ENCODE assay signal across 15 cellular contexts in genomic region chr3:78048698-78049097, GRCh38.
DNase-seq lines count a peak whose midpoint lies in the region; ATAC-seq, FAIRE-seq and TF ChIP-seq lines count a peak whose summit lies in the region.
"Had no signal": no experiment of that assay in that cellular context is flagged by ENCODE, and none has a peak within 500 bp of the region (broad histone marks: within the 10 kb centered on the region; RNA-seq: fewer than 3 reads in every experiment).

No MANE protein-coding gene starts in this region.

- no peak for ATAC-seq in activated naive CD8-positive, alpha-beta T cell treated with anti-CD3 and anti-CD28 coated beads, Interleukin-2, amount 10 ng/mL, durations not matched to agents 7 days and 5 days (ENCODE audit: low read depth)
- ATAC-seq: naive thymus-derived CD8-positive, alpha-beta T cell had no signal

- no peak overlapping the region for H3K14ac ChIP-seq in trophoblast cell (ENCODE audit: low read length)

- no peaks in the 10 kb centered on the region for H3K36me3 Mint-ChIP-seq in activated naive CD8-positive, alpha-beta T cell treated with anti-CD3 and anti-CD28 coated beads, Interleukin-2, amount 10 ng/mL, durations not matched to agents 7 days and 5 days
- no peaks in the 10 kb centered on the region for H3K36me3 Mint-ChIP-seq in activated naive CD8-positive, alpha-beta T cell treated with anti-CD3 and anti-CD28 coated beads for 36 hours
- H3K36me3 Mint-ChIP-seq: naive thymus-derived CD8-positive, alpha-beta T cell had no signal

- H2AK5ac ChIP-seq in trophoblast cell (ENCODE audit: low read length) = no peak overlapping the region

- H3K9me2 ChIP-seq in SU-DHL-6 (replicated peaks; ENCODE audit: insufficient read depth, low read length) = no peaks in the 10 kb centered on the region

- no peaks in the 10 kb centered on the region for H3K4me1 ChIP-seq in small intestine (ENCODE audit: control insufficient read depth in 2 of 2, insufficient read depth in 1 of 2, low read depth in 1 of 2, low read length in 1 of 2)
- H3K4me1 ChIP-seq in trophoblast cell (ENCODE audit: control insufficient read depth in 1 of 2, insufficient read depth in 2 of 2, low read length in 2 of 2) = no peaks in the 10 kb centered on the region

- H3F3A ChIP-seq in SU-DHL-6 (ENCODE audit: insufficient read depth) = no peaks in the 10 kb centered on the region

- peak overlapping the region; percentile 59 for H3K4me3 Mint-ChIP-seq in activated naive CD8-positive, alpha-beta T cell treated with anti-CD3 and anti-CD28 coated beads, Interleukin-2, amount 10 ng/mL, durations not matched to agents 7 days and 5 days
- H3K4me3 Mint-ChIP-seq in activated naive CD8-positive, alpha-beta T cell treated with anti-CD3 and anti-CD28 coated beads for 36 hours = no peak overlapping the region
- H3K4me3 Mint-ChIP-seq: activated T-cell treated with anti-CD3 and anti-CD28 coated beads, Interleukin-2, amount 50 U/mL, for 24 hours; naive thymus-derived CD8-positive, alpha-beta T cell had no signal

- no peak overlapping the region for H4K12ac ChIP-seq in trophoblast cell (ENCODE audit: low read depth, low read length)

- H3K23ac ChIP-seq in trophoblast cell (ENCODE audit: low read length) = no peak overlapping the region

- peaks cover 4% of the 10 kb centered on the region for H3K9me3 Mint-ChIP-seq in activated naive CD8-positive, alpha-beta T cell treated with anti-CD3 and anti-CD28 coated beads, Interleukin-2, amount 10 ng/mL, durations not matched to agents 7 days and 5 days
- H3K9me3 Mint-ChIP-seq in activated naive CD8-positive, alpha-beta T cell treated with anti-CD3 and anti-CD28 coated beads for 36 hours = peaks cover 4% of the 10 kb centered on the region

- H2AFZ ChIP-seq in SU-DHL-6 (ENCODE audit: low read depth, low read length, severe bottlenecking) = no peak overlapping the region
- H2AFZ ChIP-seq in trophoblast cell (ENCODE audit: insufficient read depth, low read length, poor library complexity) = no peak overlapping the region
- H2AFZ ChIP-seq: hepatocyte had no signal

- H3K4me1 Mint-ChIP-seq in activated naive CD8-positive, alpha-beta T cell treated with anti-CD3 and anti-CD28 coated beads, Interleukin-2, amount 10 ng/mL, durations not matched to agents 7 days and 5 days = peaks cover 2% of the 10 kb centered on the region
- H3K4me1 Mint-ChIP-seq in activated naive CD8-positive, alpha-beta T cell treated with anti-CD3 and anti-CD28 coated beads for 36 hours = no peaks in the 10 kb centered on the region
- H3K4me1 Mint-ChIP-seq: naive thymus-derived CD8-positive, alpha-beta T cell had no signal

- H2BK5ac ChIP-seq in trophoblast cell (ENCODE audit: low read depth, low read length, poor library complexity) = no peak overlapping the region

- intact Hi-C loops in posterior cingulate gyrus (cut with DNase I) = no loop called here

- H3K4me2 ChIP-seq in SU-DHL-6 (ENCODE audit: low read depth, low read length, poor library complexity, severe bottlenecking) (peak overlapping the region; percentile 15), trophoblast cell (ENCODE audit: low read length) (no peak overlapping the region)
- H3K4me2 ChIP-seq: hepatocyte had no signal

- no peak overlapping the region for H3K27ac Mint-ChIP-seq in activated naive CD8-positive, alpha-beta T cell treated with anti-CD3 and anti-CD28 coated beads, Interleukin-2, amount 10 ng/mL, durations not matched to agents 7 days and 5 days
- no peak overlapping the region for H3K27ac Mint-ChIP-seq in activated naive CD8-positive, alpha-beta T cell treated with anti-CD3 and anti-CD28 coated beads for 36 hours
- H3K27ac Mint-ChIP-seq: activated T-cell treated with anti-CD3 and anti-CD28 coated beads, Interleukin-2, amount 50 U/mL, for 24 hours; naive thymus-derived CD8-positive, alpha-beta T cell had no signal

- H3K79me1 ChIP-seq in trophoblast cell (ENCODE audit: low read length) = no peaks in the 10 kb centered on the region

- H3K27ac ChIP-seq in SU-DHL-6 (ENCODE audit: low read depth, low read length) (no peak overlapping the region), small intestine (ENCODE audit: low read depth in 1 of 2, low read length in 1 of 2) (no peak overlapping the region), trophoblast cell (ENCODE audit: low read depth, low read length) (no peak overlapping the region)
- H3K27ac ChIP-seq: coronary artery, hepatocyte, HL-60, left ventricle myocardium inferior, thoracic aorta had no signal

- H3K9me3 ChIP-seq in SU-DHL-6 (ENCODE audit: insufficient read depth, low read length) (no peaks in the 10 kb centered on the region), small intestine (ENCODE audit: control insufficient read depth, low read depth) (no peaks in the 10 kb centered on the region), trophoblast cell (ENCODE audit: insufficient read depth, low read depth, low read length) (no peaks in the 10 kb centered on the region)
- H3K9me3 ChIP-seq: left ventricle myocardium inferior, thoracic aorta had no signal

- 6 to 33% (median 23%) methylated on average over 3 of the region's 3 CpGs for WGBS in small intestine, 3 donors
- WGBS in trophoblast cell (ENCODE audit: extremely low coverage, insufficient coverage, insufficient read length) = no CpG with 5 or more reads among the region's 3 CpGs

- no peak overlapping the region for H2BK120ac ChIP-seq in trophoblast cell (ENCODE audit: insufficient read depth, low read length, poor library complexity)

- H3K79me2 ChIP-seq in SU-DHL-6 (ENCODE audit: insufficient read depth, low read length) = no peaks in the 10 kb centered on the region
- no peaks in the 10 kb centered on the region for H3K79me2 ChIP-seq in trophoblast cell (ENCODE audit: control insufficient read depth, insufficient read depth, low read length, poor library complexity)
- H3K79me2 ChIP-seq: hepatocyte had no signal

- H3K9ac ChIP-seq in SU-DHL-6 (ENCODE audit: low read length) (no peak overlapping the region), trophoblast cell (ENCODE audit: low read length) (no peak overlapping the region)

- DNase-seq in activated naive CD8-positive, alpha-beta T cell treated with anti-CD3 and anti-CD28 coated beads, Interleukin-2, amount 10 ng/mL, durations not matched to agents 7 days and 5 days = no peak
- DNase-seq in activated naive CD8-positive, alpha-beta T cell treated with anti-CD3 and anti-CD28 coated beads for 36 hours = no peak
- DNase-seq in HPDE6-E6E7 (ENCODE audit: extremely low spot score) (peak; percentile 2), small intestine (peak; percentile 29), NCI-H2227 treated with DMSO at 0.1 percent for 48 hours (lab: John Stamatoyannopoulos, UW) (no peak), posterior cingulate gyrus (no peak), trophoblast cell (no peak)
- DNase-seq: activated T-cell treated with anti-CD3 and anti-CD28 coated beads, Interleukin-2, amount 50 U/mL, for 24 hours; left ventricle myocardium inferior; naive thymus-derived CD8-positive, alpha-beta T cell had no signal

- H3K36me3 ChIP-seq in SU-DHL-6 (ENCODE audit: low read length) = no peaks in the 10 kb centered on the region
- H3K36me3 ChIP-seq in small intestine (ENCODE audit: control insufficient read depth in 2 of 2, insufficient read depth in 2 of 2, low read length in 2 of 2) = no peaks in the 10 kb centered on the region
- no peaks in the 10 kb centered on the region for H3K36me3 ChIP-seq in trophoblast cell (ENCODE audit: control insufficient read depth in 1 of 2, insufficient read depth in 2 of 2, low read length in 2 of 2)
- H3K36me3 ChIP-seq: left ventricle myocardium inferior, thoracic aorta had no signal

- no peak overlapping the region for H3K18ac ChIP-seq in trophoblast cell (ENCODE audit: low read length)

- H3K27me3 Mint-ChIP-seq in activated naive CD8-positive, alpha-beta T cell treated with anti-CD3 and anti-CD28 coated beads, Interleukin-2, amount 10 ng/mL, durations not matched to agents 7 days and 5 days = no peaks in the 10 kb centered on the region
- no peaks in the 10 kb centered on the region for H3K27me3 Mint-ChIP-seq in activated naive CD8-positive, alpha-beta T cell treated with anti-CD3 and anti-CD28 coated beads for 36 hours
- H3K27me3 Mint-ChIP-seq: activated T-cell treated with anti-CD3 and anti-CD28 coated beads, Interleukin-2, amount 50 U/mL, for 24 hours; naive thymus-derived CD8-positive, alpha-beta T cell had no signal

- POLR2A ChIA-PET in activated naive CD8-positive, alpha-beta T cell treated with anti-CD3 and anti-CD28 coated beads, Interleukin-2, amount 10 ng/mL, durations not matched to agents 7 days and 5 days (lab: Charles Lee) = no interaction called here

- H3K27me3 ChIP-seq in SU-DHL-6 (ENCODE audit: low read length) = no peaks in the 10 kb centered on the region
- H3K27me3 ChIP-seq in small intestine (ENCODE audit: control insufficient read depth in 2 of 2, insufficient read depth in 2 of 2, low read length in 2 of 2) = no peaks in the 10 kb centered on the region
- H3K27me3 ChIP-seq in trophoblast cell (ENCODE audit: insufficient read depth, low read length) = no peaks in the 10 kb centered on the region
- H3K27me3 ChIP-seq: hepatocyte had no signal

- no peak overlapping the region for H3K4me3 ChIP-seq in SU-DHL-6 (ENCODE audit: insufficient read depth, low read length, poor library complexity, severe bottlenecking)
- H3K4me3 ChIP-seq in small intestine (ENCODE audit: low read depth in 1 of 2, low read length in 2 of 2) = no peak overlapping the region
- no peak overlapping the region for H3K4me3 ChIP-seq in trophoblast cell (ENCODE audit: low read depth, low read length)
- H3K4me3 ChIP-seq: coronary artery, hepatocyte, left ventricle myocardium inferior, thoracic aorta had no signal

- no peaks in the 10 kb centered on the region for H4K20me1 ChIP-seq in SU-DHL-6 (ENCODE audit: low read depth, low read length)

- no peak overlapping the region for H2BK12ac ChIP-seq in trophoblast cell (ENCODE audit: low read length)

- no peak for TF ChIP-seq CTCF in SU-DHL-6 (IDR thresholded peaks at IDR 0.05; ENCODE audit: insufficient read depth, low read length, poor library complexity, severe bottlenecking)

- no peak overlapping the region for H4K91ac ChIP-seq in trophoblast cell (ENCODE audit: low read depth, low read length)

- no peak overlapping the region for H4K8ac ChIP-seq in trophoblast cell (ENCODE audit: low read depth, low read length)

- no peak overlapping the region for H3K4ac ChIP-seq in trophoblast cell (ENCODE audit: low read depth, low read length)

- no peak for FAIRE-seq in small intestine (lab: Jason Lieb, UNC)

Comparison
In these comparisons a context has a peak if more than half of its experiments do, and no peak if none do; other contexts are left out.
1. DNase-seq: peak in HPDE6-E6E7 (single experiment) and small intestine (single experiment); none in activated naive CD8-positive, alpha-beta T cell treated with anti-CD3 and anti-CD28 coated beads, Interleukin-2, amount 10 ng/mL, durations not matched to agents 7 days and 5 days (single experiment), activated naive CD8-positive, alpha-beta T cell treated with anti-CD3 and anti-CD28 coated beads for 36 hours (single experiment), NCI-H2227 treated with DMSO at 0.1 percent for 48 hours (single experiment), posterior cingulate gyrus (0 of 10) and trophoblast cell (0 of 2).